9 cellular contexts compared by ENCODE assay signal in genomic region chr3:121839962-121840361, GRCh38. TPM values are rescaled to one million over a fixed set of nuclear protein-coding genes. Genes with fewer than 3 reads are reported as not detected.
"Had no signal": no experiment of that assay in that cellular context is flagged by ENCODE, and none has a peak within 500 bp of the region (broad histone marks: within the 10 kb centered on the region; RNA-seq: fewer than 3 reads in every experiment).

No MANE protein-coding gene starts in this region.

- DNase-seq: IMR-90, KBM-7, KG1 had no signal

- H3K9me3 Mint-ChIP-seq: IgD-negative memory B cell had no signal

- ATAC-seq: HepG2 had no signal

- H3K9ac ChIP-seq: KMS-11 had no signal

- FAIRE-seq: HepG2, HTR-8/SVneo had no signal

- H3K4me2 ChIP-seq: KMS-11 had no signal

- H3K27me3 Mint-ChIP-seq: IgD-negative memory B cell had no signal

- H3K27ac Mint-ChIP-seq: IgD-negative memory B cell had no signal

- H3K27ac ChIP-seq: HL-60, KMS-11 had no signal

RNA-seq across cellular contexts. Expression of gene SLC15A2, which starts 54.2 kb away (rescaled TPM):
- total RNA-seq: HT1080 had no signal
